In the genomic region with DNA sequence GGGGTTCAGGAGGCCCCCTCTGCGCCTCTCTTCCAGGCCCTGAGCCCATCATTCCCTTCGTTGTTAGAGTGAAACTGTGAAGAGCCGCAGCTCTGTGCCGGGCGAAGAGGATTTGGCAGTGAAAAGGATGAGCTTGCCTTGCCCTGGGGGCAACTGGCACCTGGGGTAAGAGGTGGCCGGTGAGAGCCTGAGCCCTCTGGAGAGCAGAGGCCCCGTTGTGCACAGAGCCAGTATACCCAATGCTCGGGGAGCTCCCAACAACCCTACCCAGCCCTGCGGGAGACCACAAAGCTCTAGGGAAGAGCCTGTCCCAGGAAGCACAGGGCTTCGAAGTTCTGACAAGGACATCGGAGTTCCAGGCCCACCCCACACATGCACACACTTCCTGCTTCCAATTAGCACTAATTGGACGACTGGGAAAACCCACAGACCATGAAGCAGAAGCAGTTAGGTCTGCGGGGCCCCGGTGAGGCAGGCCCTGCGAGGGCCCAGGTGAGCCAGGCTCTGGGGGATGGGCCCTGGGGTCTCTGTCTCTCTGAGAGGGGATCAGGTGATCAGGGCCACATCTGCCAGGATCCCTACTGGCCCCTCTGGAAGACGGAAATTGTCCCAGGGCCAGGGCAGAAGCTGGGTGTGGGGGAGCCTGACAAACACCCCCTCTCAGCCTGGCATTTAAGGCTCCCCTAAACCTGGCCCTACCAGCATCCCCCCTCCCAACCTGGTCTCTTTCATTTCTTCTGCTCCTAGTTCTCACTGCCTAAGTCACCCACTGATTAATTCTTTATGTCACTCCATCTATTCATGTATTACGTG, we compare ENCODE assay signal across 8 cellular contexts. TPM values are rescaled to one million over a fixed set of nuclear protein-coding genes. Genes with fewer than 3 reads are reported as not detected.
DNase-seq lines count a peak whose midpoint lies in the region; ATAC-seq and TF ChIP-seq lines count a peak whose summit lies in the region.

No MANE protein-coding gene starts in this region.

- peaks cover 4 to 22% (median 11%) of the 10 kb centered on the region in 4 donors for H3K4me1 Mint-ChIP-seq in CD4-positive, CD25-positive, alpha-beta regulatory T cell
- peaks cover 10 to 13% of the 10 kb centered on the region in 2 donors for H3K4me1 Mint-ChIP-seq in effector memory CD8-positive, alpha-beta T cell (ENCODE audit: low read depth in 2 of 2)
- peaks cover 12 to 15% of the 10 kb centered on the region in 2 donors for H3K4me1 Mint-ChIP-seq in natural killer cell treated with Interleukin-12 subunit alpha and Interleukin-12 subunit beta and Interleukin-15 and Interleukin-18, amount 100 ng/mL, for 72 hours (ENCODE audit: low read depth in 2 of 2)

- H3K9me3 ChIP-seq in CD4-positive, CD25-positive, alpha-beta regulatory T cell (ENCODE audit: control insufficient read depth in 2 of 2, low read length in 2 of 2) = no peaks in the 10 kb centered on the region
- no peaks in the 10 kb centered on the region for H3K9me3 ChIP-seq in Loucy (ENCODE audit: insufficient read depth, low read depth, low read length)

- H3K36me3 ChIP-seq in CD4-positive, CD25-positive, alpha-beta regulatory T cell (ENCODE audit: control insufficient read depth, insufficient read depth, low read length) = no peaks in the 10 kb centered on the region
- H3K36me3 ChIP-seq in Loucy (ENCODE audit: insufficient read depth, low read length) = no peaks in the 10 kb centered on the region

- no peak overlapping the region for H3K4me3 ChIP-seq in CD4-positive, CD25-positive, alpha-beta regulatory T cell (ENCODE audit: low read depth, low read length)
- H3K4me3 ChIP-seq in Loucy (ENCODE audit: low read length, poor library complexity, severe bottlenecking) = peak overlapping the region; percentile 70

- H3K27me3 ChIP-seq in CD4-positive, CD25-positive, alpha-beta regulatory T cell (ENCODE audit: control insufficient read depth, insufficient read depth, low read length) = no peaks in the 10 kb centered on the region
- no peaks in the 10 kb centered on the region for H3K27me3 ChIP-seq in Loucy (ENCODE audit: insufficient read depth, low read length, poor library complexity, severe bottlenecking)

- no peaks in the 10 kb centered on the region for H4K20me1 ChIP-seq in Loucy (ENCODE audit: insufficient read depth, low read length, poor library complexity, severe bottlenecking)

- peak overlapping the region; percentile 85 for H3K4me2 ChIP-seq in Loucy (ENCODE audit: low read depth, low read length, poor library complexity, severe bottlenecking)

- no peaks in the 10 kb centered on the region for H3F3A ChIP-seq in Loucy (ENCODE audit: low read depth)

- H3K9me2 ChIP-seq in Loucy (replicated peaks; ENCODE audit: low read depth, low read length) = no peaks in the 10 kb centered on the region

- 0 out of 2 replicates have a peak overlapping the region, but pooled peaks have one; percentile 97 for H2AFZ ChIP-seq in Loucy (ENCODE audit: low read length)

- peak overlapping the region; percentile 55 for H3K9ac ChIP-seq in Loucy (ENCODE audit: low read depth, low read length, poor library complexity, severe bottlenecking)

- peak overlapping the region; percentile 94 to 98 (median 95) for H3K27ac Mint-ChIP-seq in CD4-positive, CD25-positive, alpha-beta regulatory T cell
- peak overlapping the region; percentile 88 to 97 for H3K27ac Mint-ChIP-seq in effector memory CD8-positive, alpha-beta T cell
- peak overlapping the region; percentile 91 to 92 for H3K27ac Mint-ChIP-seq in natural killer cell treated with Interleukin-12 subunit alpha and Interleukin-12 subunit beta and Interleukin-15 and Interleukin-18, amount 100 ng/mL, for 72 hours

- no peaks in the 10 kb centered on the region for H3K36me3 Mint-ChIP-seq in CD4-positive, CD25-positive, alpha-beta regulatory T cell
- H3K36me3 Mint-ChIP-seq in effector memory CD8-positive, alpha-beta T cell (ENCODE audit: insufficient read depth) = peaks cover 8% of the 10 kb centered on the region
- H3K36me3 Mint-ChIP-seq in natural killer cell treated with Interleukin-12 subunit alpha and Interleukin-12 subunit beta and Interleukin-15 and Interleukin-18, amount 100 ng/mL, for 72 hours = no peaks in the 10 kb centered on the region

- no peak for TF ChIP-seq CTCF in Loucy (conservative IDR thresholded peaks at IDR 0.05; ENCODE audit: low read length)

- no peak for DNase-seq in CD4-positive, CD25-positive, alpha-beta regulatory T cell
- DNase-seq in effector memory CD8-positive, alpha-beta T cell = no peak
- no peak for DNase-seq in natural killer cell treated with Interleukin-12 subunit alpha and Interleukin-12 subunit beta and Interleukin-15 and Interleukin-18, amount 100 ng/mL, for 72 hours (ENCODE audit: low spot score)
- DNase-seq in GM19240 (ENCODE audit: insufficient read length, low spot score) = no peak
- no peak for DNase-seq in NCI-H524 (lab: John Stamatoyannopoulos, UW)
- no peak for DNase-seq in NCI-H1694 (lab: John Stamatoyannopoulos, UW)
- no peak for DNase-seq in putamen (ENCODE audit: low spot score)

- peak overlapping the region; percentile 91 to 95 (median 92) for H3K4me3 Mint-ChIP-seq in CD4-positive, CD25-positive, alpha-beta regulatory T cell
- H3K4me3 Mint-ChIP-seq in effector memory CD8-positive, alpha-beta T cell = peak overlapping the region; percentile 89 to 97
- H3K4me3 Mint-ChIP-seq in natural killer cell treated with Interleukin-12 subunit alpha and Interleukin-12 subunit beta and Interleukin-15 and Interleukin-18, amount 100 ng/mL, for 72 hours = peak overlapping the region; percentile 95

- no peaks in the 10 kb centered on the region for H3K79me2 ChIP-seq in Loucy (ENCODE audit: insufficient read depth, low read length)

- H3K27ac ChIP-seq in CD4-positive, CD25-positive, alpha-beta regulatory T cell (ENCODE audit: insufficient read depth, low read length, poor library complexity, severe bottlenecking) = peak overlapping the region; percentile 79

- no peak for ATAC-seq in CD4-positive, CD25-positive, alpha-beta regulatory T cell (ENCODE audit: low read depth in 2 of 2)
- no peak for ATAC-seq in effector memory CD8-positive, alpha-beta T cell (replicated peaks)
- ATAC-seq in natural killer cell treated with Interleukin-12 subunit alpha and Interleukin-12 subunit beta and Interleukin-15 and Interleukin-18, amount 100 ng/mL, for 72 hours = no peak

- H3K4me1 ChIP-seq in CD4-positive, CD25-positive, alpha-beta regulatory T cell (ENCODE audit: control insufficient read depth, insufficient read depth, low read length, poor library complexity, severe bottlenecking) = peaks cover 19% of the 10 kb centered on the region
- peaks cover 10% of the 10 kb centered on the region for H3K4me1 ChIP-seq in Loucy (ENCODE audit: insufficient read depth, low read length, poor library complexity, severe bottlenecking)

- no peaks in the 10 kb centered on the region for H3K9me3 Mint-ChIP-seq in CD4-positive, CD25-positive, alpha-beta regulatory T cell
- H3K9me3 Mint-ChIP-seq in effector memory CD8-positive, alpha-beta T cell = no peaks in the 10 kb centered on the region
- no peaks in the 10 kb centered on the region for H3K9me3 Mint-ChIP-seq in natural killer cell treated with Interleukin-12 subunit alpha and Interleukin-12 subunit beta and Interleukin-15 and Interleukin-18, amount 100 ng/mL, for 72 hours

- H3K27me3 Mint-ChIP-seq in CD4-positive, CD25-positive, alpha-beta regulatory T cell = peaks cover 4% of the 10 kb centered on the region
- H3K27me3 Mint-ChIP-seq in effector memory CD8-positive, alpha-beta T cell = no peaks in the 10 kb centered on the region
- H3K27me3 Mint-ChIP-seq in natural killer cell treated with Interleukin-12 subunit alpha and Interleukin-12 subunit beta and Interleukin-15 and Interleukin-18, amount 100 ng/mL, for 72 hours = no peaks in the 10 kb centered on the region

RNA-seq across cellular contexts. Expression of a gene that starts 27.9 kb away (rescaled TPM):
- 31.4 TPM for total RNA-seq in CD4-positive, CD25-positive, alpha-beta regulatory T cell
- 10 to 100 TPM; 13.1 to 19.8 (median 15.6) TPM for polyA plus RNA-seq in CD4-positive, CD25-positive, alpha-beta regulatory T cell
- total RNA-seq in natural killer cell treated with Interleukin-12 subunit alpha and Interleukin-12 subunit beta and Interleukin-15 and Interleukin-18, amount 100 ng/mL, for 72 hours = 10 to 100 TPM; 20.0 to 25.5 TPM

RNA-seq across cellular contexts. Expression of a gene that starts 56.5 kb away (rescaled TPM):
- 12.9 TPM for total RNA-seq in CD4-positive, CD25-positive, alpha-beta regulatory T cell
- 10 to 100 TPM; 21.4 to 27.6 (median 25.4) TPM for polyA plus RNA-seq in CD4-positive, CD25-positive, alpha-beta regulatory T cell
- 10 to 100 TPM; 33.1 to 51.6 TPM for total RNA-seq in natural killer cell treated with Interleukin-12 subunit alpha and Interleukin-12 subunit beta and Interleukin-15 and Interleukin-18, amount 100 ng/mL, for 72 hours
